8 cellular contexts compared by ENCODE assay signal in the genomic region with DNA sequence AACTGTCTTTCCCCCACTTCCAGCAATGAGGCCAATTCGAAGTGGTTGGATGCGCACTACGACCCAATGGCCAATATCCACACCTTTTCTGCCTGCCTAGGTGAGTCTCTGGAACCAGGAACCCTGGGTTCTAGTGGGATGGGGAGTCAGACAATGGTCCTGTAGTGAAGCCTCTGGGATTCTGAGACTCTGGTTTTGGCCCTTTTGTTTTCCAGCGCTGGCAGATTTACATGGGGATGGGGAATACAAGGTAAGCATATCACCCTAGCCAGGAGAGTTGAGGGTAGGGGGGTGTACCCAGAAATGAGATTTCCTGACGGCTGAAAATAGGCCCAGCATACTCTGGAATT. TPM values are rescaled to one million over a fixed set of nuclear protein-coding genes. Genes with fewer than 3 reads are reported as not detected.
DNase-seq lines count a peak whose midpoint lies in the region; ATAC-seq and TF ChIP-seq lines count a peak whose summit lies in the region.

No MANE protein-coding gene starts in this region.

- peak overlapping the region; percentile 62 to 81 (median 78) for H3K4me3 ChIP-seq in BLaER1 treated with 17β-estradiol and CSF1 and Interleukin-3, amounts not matched to agents 10 nM and 100 nM
- peak overlapping the region; percentile 93 for H3K4me3 ChIP-seq in MM.1S (ENCODE audit: low read length)
- peak overlapping the region; percentile 95 for H3K4me3 ChIP-seq in endocrine pancreas (ENCODE audit: control insufficient read depth, insufficient read depth, low read length)

- no peaks in the 10 kb centered on the region for H3K9me3 Mint-ChIP-seq in neural crest cell

- H3K27ac ChIP-seq in BLaER1 treated with 17β-estradiol and CSF1 and Interleukin-3, amounts not matched to agents 10 nM and 100 nM = peak overlapping the region in 10 of 11 experiments; percentile 56 to 78 (median 63); a peak in 17 of 22 replicates
- H3K27ac ChIP-seq in MM.1S (ENCODE audit: low read length) = no peak overlapping the region

- no peak for ATAC-seq in GM21423 (IDR thresholded peaks at IDR 0.05; ENCODE audit: unreplicated experiment)
- ATAC-seq in GM21576 (IDR thresholded peaks at IDR 0.05; ENCODE audit: unreplicated experiment) = no peak

- peak overlapping the region; percentile 84 to 97 (median 94) for H3K4me2 ChIP-seq in BLaER1 treated with 17β-estradiol and CSF1 and Interleukin-3, amounts not matched to agents 10 nM and 100 nM
- H3K4me2 ChIP-seq in MM.1S (ENCODE audit: low read depth, low read length) = peak overlapping the region; percentile 95

- H3K4me1 Mint-ChIP-seq in neural crest cell = peaks cover 14% of the 10 kb centered on the region

- peaks cover 3% of the 10 kb centered on the region for H3K36me3 Mint-ChIP-seq in neural crest cell (ENCODE audit: low read depth)

- peak overlapping the region; percentile 84 for H2AFZ ChIP-seq in MM.1S (ENCODE audit: low read length)

- H3K36me3 ChIP-seq in BLaER1 treated with 17β-estradiol and CSF1 and Interleukin-3, amounts not matched to agents 10 nM and 100 nM = peaks cover 18 to 74% (median 39%) of the 10 kb centered on the region in 11 experiments
- H3K36me3 ChIP-seq in MM.1S (replicated peaks; ENCODE audit: insufficient read depth, low read length) (no peaks in the 10 kb centered on the region; the same call in 1 of the 2 replicates), endocrine pancreas (ENCODE audit: control insufficient read depth, insufficient read depth, low read length) (no peaks in the 10 kb centered on the region)

- H3F3A ChIP-seq in MM.1S (ENCODE audit: insufficient read depth, low read length) = no peaks in the 10 kb centered on the region

- no peaks in the 10 kb centered on the region for H3K27me3 Mint-ChIP-seq in neural crest cell (ENCODE audit: low read depth)

- DNase-seq in MM.1S (no peak), neural crest cell (ENCODE audit: low read depth, low spot score) (no peak), HuH-7 (ENCODE audit: low spot score) (no peak), NCI-H1436 treated with DMSO at 0.1 percent for 48 hours (lab: John Stamatoyannopoulos, UW) (no peak)

- H4K20me1 ChIP-seq in BLaER1 treated with 17β-estradiol and CSF1 and Interleukin-3, amounts not matched to agents 10 nM and 100 nM = peaks cover 0 to 5% (median 0%) of the 10 kb centered on the region in 11 experiments; a peak in 1 of 22 replicates
- no peaks in the 10 kb centered on the region for H4K20me1 ChIP-seq in MM.1S (ENCODE audit: insufficient read depth, low read length)

- peak overlapping the region; percentile 96 for H3K27ac Mint-ChIP-seq in neural crest cell (ENCODE audit: unreplicated experiment)

- H3K79me2 ChIP-seq in MM.1S (ENCODE audit: low read length) = peaks cover 13% of the 10 kb centered on the region

- H3K9me3 ChIP-seq in BLaER1 treated with 17β-estradiol and CSF1 and Interleukin-3, amounts not matched to agents 10 nM and 100 nM (replicated peaks in 1 of 11) = no peaks in the 10 kb centered on the region
- H3K9me3 ChIP-seq in MM.1S (replicated peaks; ENCODE audit: insufficient read depth, low read length) = no peaks in the 10 kb centered on the region
- H3K9me3 ChIP-seq in endocrine pancreas (ENCODE audit: control insufficient read depth, low read length) = no peaks in the 10 kb centered on the region

- H3K4me3 Mint-ChIP-seq in neural crest cell = peak overlapping the region; percentile 97

- no peaks in the 10 kb centered on the region for H3K9me2 ChIP-seq in MM.1S (replicated peaks; ENCODE audit: insufficient read depth, low read length)

- H3K9ac ChIP-seq in BLaER1 treated with 17β-estradiol and CSF1 and Interleukin-3, amounts not matched to agents 10 nM and 100 nM = peak overlapping the region; percentile 48 to 83 (median 76)
- H3K9ac ChIP-seq in MM.1S (ENCODE audit: low read length) = peak overlapping the region; percentile 63; the same call in 1 of the 2 replicates
- peak overlapping the region; percentile 94 for H3K9ac ChIP-seq in endocrine pancreas (ENCODE audit: control insufficient read depth, insufficient read depth, low read length)

- peaks cover 10 to 25% (median 16%) of the 10 kb centered on the region in 10 experiments for H3K4me1 ChIP-seq in BLaER1 treated with 17β-estradiol and CSF1 and Interleukin-3, amounts not matched to agents 10 nM and 100 nM
- H3K4me1 ChIP-seq in MM.1S (ENCODE audit: low read length) (peaks cover 4% of the 10 kb centered on the region; the same call in 1 of the 2 replicates), endocrine pancreas (ENCODE audit: control insufficient read depth, insufficient read depth, low read length) (peaks cover 9% of the 10 kb centered on the region)

- TF ChIP-seq CTCF in MM.1S (IDR thresholded peaks at IDR 0.05; ENCODE audit: low read length) (no peak), neural crest cell (conservative IDR thresholded peaks at IDR 0.05) (no peak)

- H3K27me3 ChIP-seq in BLaER1 treated with 17β-estradiol and CSF1 and Interleukin-3, amounts not matched to agents 10 nM and 100 nM = no peaks in the 10 kb centered on the region
- H3K27me3 ChIP-seq in MM.1S (replicated peaks; ENCODE audit: insufficient read depth, low read length) = no peaks in the 10 kb centered on the region
- no peaks in the 10 kb centered on the region for H3K27me3 ChIP-seq in endocrine pancreas (ENCODE audit: control insufficient read depth, insufficient read depth, low read length)

RNA-seq across cellular contexts. Expression of gene BBS1, which starts 0.5 kb away (rescaled TPM):
- 54.7 and 56.1 TPM in 2 replicates for total RNA-seq in neural crest cell

RNA-seq across cellular contexts. Expression of gene DPP3, which starts 30.7 kb away (rescaled TPM):
- 66.8 and 68.9 TPM in 2 replicates for total RNA-seq in neural crest cell

RNA-seq across cellular contexts. Expression of gene ZDHHC24, which starts 34.9 kb away (rescaled TPM):
- 7.3 and 7.7 TPM in 2 replicates for total RNA-seq in neural crest cell

RNA-seq across cellular contexts. Expression of gene ACTN3, which starts 35.7 kb away (rescaled TPM):
- 0.16 and 0.35 TPM in 2 replicates for total RNA-seq in neural crest cell

RNA-seq across cellular contexts. Expression of gene PELI3, which starts 44.3 kb away (rescaled TPM):
- 13.3 and 13.6 TPM in 2 replicates for total RNA-seq in neural crest cell
